28 cellular contexts compared by ENCODE assay signal in genomic region chr1:70836456-70836855, GRCh38.
"Had no signal": no experiment of that assay in that cellular context is flagged by ENCODE, and none has a peak within 500 bp of the region (broad histone marks: within the 10 kb centered on the region; RNA-seq: fewer than 3 reads in every experiment).

No MANE protein-coding gene starts in this region.

- H3K4me1 Mint-ChIP-seq: natural killer cell; nephron; neural progenitor cell; stimulated activated effector memory CD8-positive, alpha-beta T cell treated with anti-CD3 and anti-CD28 coated beads, Interleukin-12 subunit alpha, Interleukin-12 subunit beta, amount 100 ng/mL, for 72 hours; stimulated activated naive B cell treated with anti-CD40 and anti-IgM and Interleukin-4, amounts not matched to agents 10 μg/mL and 1 μg/mL and 100 μg/mL, for 72 hours had no signal

- H3K27ac Mint-ChIP-seq: natural killer cell; nephron; neural progenitor cell; progenitor cell of endocrine pancreas; stimulated activated effector memory CD8-positive, alpha-beta T cell treated with anti-CD3 and anti-CD28 coated beads, Interleukin-12 subunit alpha, Interleukin-12 subunit beta, amount 100 ng/mL, for 72 hours; stimulated activated naive B cell treated with anti-CD40 and anti-IgM and Interleukin-4, amounts not matched to agents 10 μg/mL and 1 μg/mL and 100 μg/mL, for 72 hours; stimulated activated naive CD8-positive, alpha-beta T cell treated with anti-CD3 and anti-CD28 coated beads, Interleukin-15, Interleukin-2, amounts not matched to agents 100 ng/mL and 50 ng/mL, for 24 hours had no signal

- H3K36me3 Mint-ChIP-seq: neural progenitor cell; stimulated activated effector memory CD8-positive, alpha-beta T cell treated with anti-CD3 and anti-CD28 coated beads, Interleukin-12 subunit alpha, Interleukin-12 subunit beta, amount 100 ng/mL, for 72 hours; stimulated activated naive B cell treated with anti-CD40 and anti-IgM and Interleukin-4, amounts not matched to agents 10 μg/mL and 1 μg/mL and 100 μg/mL, for 72 hours had no signal

- H3K4me1 ChIP-seq: neural progenitor cell, parathyroid adenoma, psoas muscle, right lobe of liver, sigmoid colon, stomach, thyroid gland, tibial nerve, upper lobe of left lung, uterus had no signal

- H3K9me3 ChIP-seq: ovary, right lobe of liver, sigmoid colon, stomach, thoracic aorta, thyroid gland, tibial nerve, upper lobe of left lung, uterus had no signal

- H3K4me3 Mint-ChIP-seq: natural killer cell; nephron; neural progenitor cell; stimulated activated effector memory CD8-positive, alpha-beta T cell treated with anti-CD3 and anti-CD28 coated beads, Interleukin-12 subunit alpha, Interleukin-12 subunit beta, amount 100 ng/mL, for 72 hours; stimulated activated naive B cell treated with anti-CD40 and anti-IgM and Interleukin-4, amounts not matched to agents 10 μg/mL and 1 μg/mL and 100 μg/mL, for 72 hours; stimulated activated naive CD8-positive, alpha-beta T cell treated with anti-CD3 and anti-CD28 coated beads, Interleukin-15, Interleukin-2, amounts not matched to agents 100 ng/mL and 50 ng/mL, for 24 hours had no signal

- H3K27me3 ChIP-seq: neural progenitor cell, ovary, right lobe of liver, sigmoid colon, stomach, thyroid gland, tibial nerve, upper lobe of left lung, uterus had no signal

- DNase-seq: natural killer cell; occipital lobe; ovary; posterior cingulate gyrus; psoas muscle; right cardiac atrium; right lobe of liver; sigmoid colon; small intestine; stimulated activated CD4-positive, alpha-beta T cell treated with anti-CD3 and anti-CD28 coated beads, Interleukin-15, amount 100 ng/mL, for 24 hours; stimulated activated CD4-positive, alpha-beta T cell treated with anti-CD3 and anti-CD28 coated beads, Interleukin-2, amount 100 ng/mL, for 24 hours; stimulated activated CD4-positive, alpha-beta T cell treated with anti-CD3 and anti-CD28 coated beads, Interleukin-2, amount 100 ng/mL, for 48 hours; stimulated activated CD4-positive, alpha-beta T cell treated with anti-CD3 and anti-CD28 coated beads, Interleukin-4, amount 100 ng/mL, for 24 hours; stimulated activated naive B cell treated with anti-CD40 and anti-IgM and Interleukin-4, amounts not matched to agents 10 μg/mL and 1 μg/mL and 100 μg/mL, for 72 hours; stimulated activated naive CD4-positive, alpha-beta T cell treated with Interleukin-2 at 50 U/mL for 16 hours; stomach; thyroid gland; trophoblast cell; uterus had no signal

- H3K27me3 Mint-ChIP-seq: progenitor cell of endocrine pancreas; stimulated activated naive B cell treated with anti-CD40 and anti-IgM and Interleukin-4, amounts not matched to agents 10 μg/mL and 1 μg/mL and 100 μg/mL, for 72 hours; stimulated activated naive CD8-positive, alpha-beta T cell treated with anti-CD3 and anti-CD28 coated beads, Interleukin-15, Interleukin-2, amounts not matched to agents 100 ng/mL and 50 ng/mL, for 24 hours had no signal

- H3K36me3 ChIP-seq: neural progenitor cell, ovary, right lobe of liver, sigmoid colon, stomach, thoracic aorta, thyroid gland, tibial nerve, upper lobe of left lung, uterus had no signal

- H3K27ac ChIP-seq: neural progenitor cell, ovary, parathyroid adenoma, psoas muscle, right lobe of liver, sigmoid colon, stomach, thoracic aorta, thyroid gland, tibial nerve, upper lobe of left lung, uterus had no signal

- ATAC-seq: natural killer cell; psoas muscle; right cardiac atrium; right lobe of liver; stimulated activated effector memory CD8-positive, alpha-beta T cell treated with anti-CD3 and anti-CD28 coated beads, Interleukin-12 subunit alpha, Interleukin-12 subunit beta, amount 100 ng/mL, for 72 hours; stimulated activated naive B cell treated with anti-CD40 and anti-IgM and Interleukin-4, amounts not matched to agents 10 μg/mL and 1 μg/mL and 100 μg/mL, for 72 hours had no signal

- H3K4me3 ChIP-seq: neural progenitor cell, ovary, psoas muscle, right lobe of liver, sigmoid colon, stomach, thoracic aorta, thyroid gland, tibial nerve, upper lobe of left lung, uterus had no signal

- H3K9me3 Mint-ChIP-seq: nephron; stimulated activated naive B cell treated with anti-CD40 and anti-IgM and Interleukin-4, amounts not matched to agents 10 μg/mL and 1 μg/mL and 100 μg/mL, for 72 hours; stimulated activated naive CD8-positive, alpha-beta T cell treated with anti-CD3 and anti-CD28 coated beads, Interleukin-15, Interleukin-2, amounts not matched to agents 100 ng/mL and 50 ng/mL, for 24 hours had no signal
